In the genomic region with DNA sequence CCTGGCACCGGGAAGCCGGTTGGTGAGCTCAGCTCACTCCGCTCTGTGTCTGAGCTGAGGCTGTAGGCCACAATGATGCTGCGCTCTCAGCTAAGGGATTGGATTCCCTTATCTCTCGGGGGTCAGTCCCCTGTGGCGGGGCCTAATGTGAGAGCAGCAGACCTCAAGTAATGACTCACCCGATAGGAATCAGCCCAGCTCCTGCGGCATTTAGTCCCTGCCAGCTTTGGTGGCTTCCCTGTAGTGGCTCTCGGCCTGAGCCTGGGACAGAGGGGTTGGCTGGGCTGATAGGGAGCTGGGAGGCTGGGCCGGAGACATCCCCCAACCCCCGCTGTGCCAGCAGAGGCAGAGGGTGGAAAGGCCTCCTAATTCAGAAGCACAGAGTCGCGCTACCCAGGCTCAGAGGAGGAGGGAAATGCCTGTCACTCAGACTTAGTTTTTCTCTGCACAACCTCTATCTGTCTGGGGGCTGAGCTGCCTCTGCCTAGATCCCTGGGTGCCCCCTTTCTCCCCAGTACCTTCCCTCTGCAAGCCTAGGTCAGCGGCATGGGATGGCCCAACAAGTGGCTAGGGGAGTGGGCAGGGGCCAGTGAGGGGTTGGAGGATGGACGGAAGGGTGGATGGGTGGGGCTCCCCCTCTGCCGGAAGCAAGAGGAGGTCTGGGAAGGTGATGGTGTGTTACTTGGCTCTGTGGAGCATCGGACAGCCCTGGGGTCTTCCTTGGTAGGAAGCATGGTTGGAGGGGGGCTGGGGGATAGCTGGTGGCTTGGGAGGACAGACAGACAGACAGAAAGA, we compare ENCODE assay signal across 1 cellular context.
TF ChIP-seq lines count a peak whose summit lies in the region.

No MANE protein-coding gene starts in this region.

TF ChIP-seq in GM23338, 12 proteins besides CTCF, POLR2A, EP300 and RAD21 (continued from another document):
- TF ChIP-seq, protein P1, sequence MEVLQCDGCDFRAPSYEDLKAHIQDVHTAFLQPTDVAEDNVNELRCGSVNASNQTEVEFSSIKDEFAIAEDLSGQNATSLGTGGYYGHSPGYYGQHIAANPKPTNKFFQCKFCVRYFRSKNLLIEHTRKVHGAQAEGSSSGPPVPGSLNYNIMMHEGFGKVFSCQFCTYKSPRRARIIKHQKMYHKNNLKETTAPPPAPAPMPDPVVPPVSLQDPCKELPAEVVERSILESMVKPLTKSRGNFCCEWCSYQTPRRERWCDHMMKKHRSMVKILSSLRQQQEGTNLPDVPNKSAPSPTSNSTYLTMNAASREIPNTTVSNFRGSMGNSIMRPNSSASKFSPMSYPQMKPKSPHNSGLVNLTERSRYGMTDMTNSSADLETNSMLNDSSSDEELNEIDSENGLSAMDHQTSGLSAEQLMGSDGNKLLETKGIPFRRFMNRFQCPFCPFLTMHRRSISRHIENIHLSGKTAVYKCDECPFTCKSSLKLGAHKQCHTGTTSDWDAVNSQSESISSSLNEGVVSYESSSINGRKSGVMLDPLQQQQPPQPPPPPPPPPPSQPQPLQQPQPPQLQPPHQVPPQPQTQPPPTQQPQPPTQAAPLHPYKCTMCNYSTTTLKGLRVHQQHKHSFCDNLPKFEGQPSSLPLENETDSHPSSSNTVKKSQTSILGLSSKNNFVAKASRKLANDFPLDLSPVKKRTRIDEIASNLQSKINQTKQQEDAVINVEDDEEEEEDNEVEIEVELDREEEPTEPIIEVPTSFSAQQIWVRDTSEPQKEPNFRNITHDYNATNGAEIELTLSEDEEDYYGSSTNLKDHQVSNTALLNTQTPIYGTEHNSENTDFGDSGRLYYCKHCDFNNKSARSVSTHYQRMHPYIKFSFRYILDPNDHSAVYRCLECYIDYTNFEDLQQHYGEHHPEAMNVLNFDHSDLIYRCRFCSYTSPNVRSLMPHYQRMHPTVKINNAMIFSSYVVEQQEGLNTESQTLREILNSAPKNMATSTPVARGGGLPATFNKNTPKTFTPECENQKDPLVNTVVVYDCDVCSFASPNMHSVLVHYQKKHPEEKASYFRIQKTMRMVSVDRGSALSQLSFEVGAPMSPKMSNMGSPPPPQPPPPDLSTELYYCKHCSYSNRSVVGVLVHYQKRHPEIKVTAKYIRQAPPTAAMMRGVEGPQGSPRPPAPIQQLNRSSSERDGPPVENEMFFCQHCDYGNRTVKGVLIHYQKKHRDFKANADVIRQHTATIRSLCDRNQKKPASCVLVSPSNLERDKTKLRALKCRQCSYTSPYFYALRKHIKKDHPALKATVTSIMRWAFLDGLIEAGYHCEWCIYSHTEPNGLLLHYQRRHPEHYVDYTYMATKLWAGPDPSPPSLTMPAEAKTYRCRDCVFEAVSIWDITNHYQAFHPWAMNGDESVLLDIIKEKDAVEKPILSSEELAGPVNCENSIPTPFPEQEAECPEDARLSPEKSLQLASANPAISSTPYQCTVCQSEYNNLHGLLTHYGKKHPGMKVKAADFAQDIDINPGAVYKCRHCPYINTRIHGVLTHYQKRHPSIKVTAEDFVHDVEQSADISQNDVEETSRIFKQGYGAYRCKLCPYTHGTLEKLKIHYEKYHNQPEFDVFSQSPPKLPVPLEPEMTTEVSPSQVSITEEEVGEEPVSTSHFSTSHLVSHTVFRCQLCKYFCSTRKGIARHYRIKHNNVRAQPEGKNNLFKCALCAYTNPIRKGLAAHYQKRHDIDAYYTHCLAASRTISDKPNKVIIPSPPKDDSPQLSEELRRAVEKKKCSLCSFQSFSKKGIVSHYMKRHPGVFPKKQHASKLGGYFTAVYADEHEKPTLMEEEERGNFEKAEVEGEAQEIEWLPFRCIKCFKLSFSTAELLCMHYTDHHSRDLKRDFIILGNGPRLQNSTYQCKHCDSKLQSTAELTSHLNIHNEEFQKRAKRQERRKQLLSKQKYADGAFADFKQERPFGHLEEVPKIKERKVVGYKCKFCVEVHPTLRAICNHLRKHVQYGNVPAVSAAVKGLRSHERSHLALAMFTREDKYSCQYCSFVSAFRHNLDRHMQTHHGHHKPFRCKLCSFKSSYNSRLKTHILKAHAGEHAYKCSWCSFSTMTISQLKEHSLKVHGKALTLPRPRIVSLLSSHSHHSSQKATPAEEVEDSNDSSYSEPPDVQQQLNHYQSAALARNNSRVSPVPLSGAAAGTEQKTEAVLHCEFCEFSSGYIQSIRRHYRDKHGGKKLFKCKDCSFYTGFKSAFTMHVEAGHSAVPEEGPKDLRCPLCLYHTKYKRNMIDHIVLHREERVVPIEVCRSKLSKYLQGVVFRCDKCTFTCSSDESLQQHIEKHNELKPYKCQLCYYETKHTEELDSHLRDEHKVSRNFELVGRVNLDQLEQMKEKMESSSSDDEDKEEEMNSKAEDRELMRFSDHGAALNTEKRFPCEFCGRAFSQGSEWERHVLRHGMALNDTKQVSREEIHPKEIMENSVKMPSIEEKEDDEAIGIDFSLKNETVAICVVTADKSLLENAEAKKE (CRISPR knock-in tag; IDR thresholded peaks at IDR 0.05): no peak
